In genomic region chr5:13860176-13860575, GRCh38 we compare ENCODE assay signal across 15 cellular contexts.
"Had no signal": no experiment of that assay in that cellular context is flagged by ENCODE, and none has a peak within 500 bp of the region (broad histone marks: within the 10 kb centered on the region; RNA-seq: fewer than 3 reads in every experiment).

No MANE protein-coding gene starts in this region.

- H3K27me3 ChIP-seq: esophagus squamous epithelium, sigmoid colon, upper lobe of right lung had no signal

- H3K9me3 ChIP-seq: esophagus squamous epithelium, psoas muscle, thoracic aorta, upper lobe of right lung had no signal

- H3K4me1 ChIP-seq: esophagus squamous epithelium, psoas muscle, sigmoid colon, upper lobe of right lung had no signal

- H3K27ac ChIP-seq: esophagus squamous epithelium, psoas muscle, sigmoid colon, thoracic aorta, upper lobe of right lung had no signal

- ATAC-seq: left cardiac atrium, psoas muscle, upper lobe of right lung had no signal

- H3K4me3 ChIP-seq: esophagus squamous epithelium, lung, psoas muscle, sigmoid colon, thoracic aorta, upper lobe of right lung had no signal

- DNase-seq: activated CD4-positive, alpha-beta T cell treated with anti-CD3 and anti-CD28 coated beads, Interleukin-2, amount 50 U/mL, for 1 hour; activated CD4-positive, CD25-positive, alpha-beta regulatory T cell; activated CD8-positive, alpha-beta memory T cell treated with anti-CD3 and anti-CD28 coated beads for 24 hours; activated naive CD4-positive, alpha-beta T cell treated with Interleukin-2 at 50 U/mL for 16 hours; anterior cingulate cortex; cortex of kidney; effector CD4-positive, alpha-beta T cell; esophagus squamous epithelium; left cardiac atrium; psoas muscle; sigmoid colon; stimulated activated CD4-positive, alpha-beta T cell treated with anti-CD3 and anti-CD28 coated beads, Interleukin-1b, Interleukin-23, amount 100 ng/mL, for 48 hours; upper lobe of right lung had no signal

- H3K36me3 ChIP-seq: esophagus squamous epithelium, sigmoid colon, thoracic aorta, upper lobe of right lung had no signal
